Comparison of ENCODE assay signal across 12 cellular contexts in the genomic region with DNA sequence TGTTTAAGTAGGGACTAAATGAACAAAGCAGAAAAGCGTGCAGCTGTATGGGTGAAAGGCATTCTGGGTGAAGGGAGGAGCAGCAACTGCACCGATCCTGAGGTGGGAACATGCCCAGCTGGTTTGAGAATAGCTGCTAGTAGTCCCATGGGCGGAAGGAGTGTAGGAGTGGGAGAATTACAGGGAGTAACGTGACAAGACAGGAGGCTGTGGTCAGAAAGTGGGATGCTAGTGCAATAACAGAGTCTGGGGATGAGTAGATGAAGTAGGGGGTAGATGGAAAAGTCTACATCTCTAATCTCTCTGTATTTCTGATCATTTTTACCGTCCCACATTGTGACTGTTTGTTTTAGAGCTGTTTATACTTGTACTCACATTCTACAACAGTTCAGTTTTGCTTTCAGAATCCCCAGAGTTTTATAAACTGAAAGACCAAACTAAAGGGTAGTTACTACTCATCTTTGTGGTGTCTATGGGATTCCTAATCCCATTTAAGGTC.
DNase-seq lines count a peak whose midpoint lies in the region; ATAC-seq and TF ChIP-seq lines count a peak whose summit lies in the region.
"Had no signal": no experiment of that assay in that cellular context is flagged by ENCODE, and none has a peak within 500 bp of the region (broad histone marks: within the 10 kb centered on the region; RNA-seq: fewer than 3 reads in every experiment).

No MANE protein-coding gene starts in this region.

- POLR2A ChIA-PET in activated CD4-positive, alpha-beta memory T cell treated with anti-CD3 and anti-CD28 coated beads for 36 hours (lab: Charles Lee) = no interaction called here

- CTCF ChIA-PET in activated CD4-positive, alpha-beta memory T cell treated with anti-CD3 and anti-CD28 coated beads for 36 hours (lab: Charles Lee) = interaction anchor here (2.3 kb wide), 1 partner anchor 146 kb away, joined by 7 read pairs; no protein-coding TSS in a partner anchor

- TF ChIP-seq POLR2A in gastrocnemius medialis (IDR thresholded peaks at IDR 0.05) = no peak
- TF ChIP-seq POLR2A in adrenal gland (IDR thresholded peaks at IDR 0.05) = no peak

- no peak overlapping the region for H3K4me3 Mint-ChIP-seq in activated CD4-positive, alpha-beta memory T cell treated with anti-CD3 and anti-CD28 coated beads for 36 hours

- in situ Hi-C loops in gastrocnemius medialis (cut with MboI; ENCODE audit: low sequenced_read_pairs in 4 of 4) = no loop called here

- intact Hi-C loops in activated CD4-positive, alpha-beta memory T cell treated with anti-CD3 and anti-CD28 coated beads for 36 hours (cut with micrococcal nuclease) = no loop called here
- intact Hi-C loops in heart right ventricle (cut with DNase I) = loop anchor here in 2 of 10 donors (10.0 kb wide), 2 partner anchors 139 to 331 kb away; a partner anchor contains a TSS
- intact Hi-C loops in gastrocnemius medialis (cut with DNase I; ENCODE audit: low total_unique reads) = no loop called here
- intact Hi-C loops in adrenal gland (cut with DNase I) = no loop called here

- H3K79me2 ChIP-seq in DND-41 (ENCODE audit: insufficient read depth, low read length) = no peaks in the 10 kb centered on the region

- peaks cover 17% of the 10 kb centered on the region for H3K36me3 Mint-ChIP-seq in activated CD4-positive, alpha-beta memory T cell treated with anti-CD3 and anti-CD28 coated beads for 36 hours

- H3K4me2 ChIP-seq in DND-41 (ENCODE audit: insufficient read depth, low read length) = no peak overlapping the region

- H3K27ac ChIP-seq in DND-41 (ENCODE audit: low read length) (no peak overlapping the region), heart right ventricle (peak overlapping the region in 9 of 10 donors; percentile 10 to 83 (median 51)), gastrocnemius medialis (peak overlapping the region; percentile 49 to 78 (median 54)), adrenal gland (no peak overlapping the region)

- peak overlapping the region; percentile 35 for H3K27ac Mint-ChIP-seq in activated CD4-positive, alpha-beta memory T cell treated with anti-CD3 and anti-CD28 coated beads for 36 hours

- H3K9me3 ChIP-seq in DND-41 (ENCODE audit: insufficient read depth, low read length, severe bottlenecking) (no peaks in the 10 kb centered on the region), heart right ventricle (no peaks in the 10 kb centered on the region), gastrocnemius medialis (no peaks in the 10 kb centered on the region), adrenal gland (replicated peaks in 1 of 3) (no peaks in the 10 kb centered on the region)

- H3K27me3 ChIP-seq in DND-41 (ENCODE audit: insufficient read depth, low read length, poor library complexity) = no peaks in the 10 kb centered on the region
- no peaks in the 10 kb centered on the region for H3K27me3 ChIP-seq in heart right ventricle
- no peaks in the 10 kb centered on the region for H3K27me3 ChIP-seq in gastrocnemius medialis
- H3K27me3 ChIP-seq in adrenal gland = no peaks in the 10 kb centered on the region

- no peaks in the 10 kb centered on the region for H3K4me1 ChIP-seq in DND-41 (ENCODE audit: insufficient read depth, low read length)
- H3K4me1 ChIP-seq in heart right ventricle = peaks cover 0 to 23% (median 7%) of the 10 kb centered on the region in 9 donors
- peaks cover 11 to 24% of the 10 kb centered on the region in 2 donors for H3K4me1 ChIP-seq in gastrocnemius medialis
- H3K4me1 ChIP-seq in adrenal gland (replicated peaks in 1 of 2) = no peaks in the 10 kb centered on the region

- 60 to 69% methylated on average over 5 of the region's 5 CpGs for WGBS in heart right ventricle, 2 donors
- 89 to 91% (median 90%) methylated on average over 5 of the region's 5 CpGs for WGBS in adrenal gland, 4 donors

- TF ChIP-seq CTCF in DND-41 (IDR thresholded peaks at IDR 0.05; ENCODE audit: borderline replicate concordance, extremely low read depth, low read length, poor library complexity, severe bottlenecking) = no peak
- TF ChIP-seq CTCF in heart right ventricle (IDR thresholded peaks at IDR 0.05) = no peak
- TF ChIP-seq CTCF in gastrocnemius medialis (IDR thresholded peaks at IDR 0.05 in 4 of 5, conservative IDR thresholded peaks at IDR 0.05 in 1 of 5) = no peak
- no peak for TF ChIP-seq CTCF in adrenal gland (IDR thresholded peaks at IDR 0.05)

- H3K27me3 Mint-ChIP-seq in activated CD4-positive, alpha-beta memory T cell treated with anti-CD3 and anti-CD28 coated beads for 36 hours = no peaks in the 10 kb centered on the region

- DNase-seq in DND-41 (no peak), heart right ventricle (peak in 1 of 2 donors; percentile 56), gastrocnemius medialis (peak; percentile 23 to 31), NCI-H748 treated with DMSO at 0.1 percent for 48 hours (lab: John Stamatoyannopoulos, UW) (no peak), adrenal gland (no peak)
- peak; percentile 40 for DNase-seq in activated CD4-positive, alpha-beta memory T cell treated with anti-CD3 and anti-CD28 coated beads for 36 hours
- DNase-seq: caudate nucleus, KG1, NCI-H2081 treated with DMSO at 0.1 percent for 48 hours had no signal

- H3K9me3 Mint-ChIP-seq in activated CD4-positive, alpha-beta memory T cell treated with anti-CD3 and anti-CD28 coated beads for 36 hours = no peaks in the 10 kb centered on the region

- no peak overlapping the region for H3K9ac ChIP-seq in DND-41 (ENCODE audit: low read depth, low read length)

- H3K4me3 ChIP-seq in DND-41 (ENCODE audit: low read depth in 1 of 2, low read length in 2 of 2) (no peak overlapping the region), heart right ventricle (no peak overlapping the region), gastrocnemius medialis (no peak overlapping the region), adrenal gland (no peak overlapping the region)

- H3K36me3 ChIP-seq in DND-41 (ENCODE audit: insufficient read depth, low read length) = peaks cover 10% of the 10 kb centered on the region; the same call in 1 of the 2 replicates
- peaks cover 0 to 59% (median 0%) of the 10 kb centered on the region in 9 donors for H3K36me3 ChIP-seq in heart right ventricle
- H3K36me3 ChIP-seq in gastrocnemius medialis = no peaks in the 10 kb centered on the region
- H3K36me3 ChIP-seq in adrenal gland (replicated peaks in 1 of 2) = no peaks in the 10 kb centered on the region

- no peaks in the 10 kb centered on the region for H4K20me1 ChIP-seq in DND-41 (ENCODE audit: insufficient read depth, low read length)

- ATAC-seq in DND-41 (ENCODE audit: insufficient read depth, low read depth) = peak; percentile 24; the same call in 1 of the 3 replicates
- ATAC-seq in heart right ventricle = peak; percentile 66 to 88 (median 84)
- ATAC-seq in gastrocnemius medialis = peak; percentile 48 to 51
- no peak for ATAC-seq in HG03342 (IDR thresholded peaks at IDR 0.05; ENCODE audit: unreplicated experiment)
- ATAC-seq in GM18861 (IDR thresholded peaks at IDR 0.05; ENCODE audit: unreplicated experiment) = no peak
- ATAC-seq: esophagus mucosa had no signal

- H2AFZ ChIP-seq in DND-41 (ENCODE audit: low read depth, low read length) = no peak overlapping the region

- H3K4me1 Mint-ChIP-seq in activated CD4-positive, alpha-beta memory T cell treated with anti-CD3 and anti-CD28 coated beads for 36 hours (ENCODE audit: low read depth) = peaks cover 12% of the 10 kb centered on the region

Comparison
In these comparisons a context has a peak if more than half of its experiments do, and no peak if none do; other contexts are left out.
1. ATAC-seq: peak in DND-41 (single experiment), heart right ventricle (8 of 8) and gastrocnemius medialis (2 of 2); none in HG03342 (single experiment) and GM18861 (single experiment).
2. DNase-seq: peak in activated CD4-positive, alpha-beta memory T cell treated with anti-CD3 and anti-CD28 coated beads for 36 hours (single experiment) and gastrocnemius medialis (2 of 2); none in DND-41 (single experiment), NCI-H748 treated with DMSO at 0.1 percent for 48 hours (single experiment) and adrenal gland (0 of 7).
3. H3K27ac ChIP-seq: peak in heart right ventricle (9 of 10) and gastrocnemius medialis (4 of 4); none in DND-41 (single experiment) and adrenal gland (0 of 5).